ENCODE assay signal across 10 cellular contexts in genomic region chr1:59062743-59063142, GRCh38.
DNase-seq lines count a peak whose midpoint lies in the region; ATAC-seq, FAIRE-seq and TF ChIP-seq lines count a peak whose summit lies in the region.
"Had no signal": no experiment of that assay in that cellular context is flagged by ENCODE, and none has a peak within 500 bp of the region (broad histone marks: within the 10 kb centered on the region; RNA-seq: fewer than 3 reads in every experiment).

No MANE protein-coding gene starts in this region.

- H3K4me3 ChIP-seq in A549 (no peak overlapping the region), H1 (ENCODE audit: extremely low read depth in 1 of 4, insufficient read depth in 2 of 4, low read depth in 3 of 4, low read length in 4 of 4) (no peak overlapping the region)

- H3K4me2 ChIP-seq in A549 (peak overlapping the region; percentile 32; the same call in 2 of the 3 replicates), H1 (ENCODE audit: insufficient read depth in 1 of 2, low read depth in 2 of 2, low read length in 2 of 2) (peak overlapping the region in 1 of 2 experiments; percentile 61; a peak in 2 of 4 replicates)

- no peak for TF ChIP-seq POLR2A in A549 (IDR thresholded peaks at IDR 0.05; ENCODE audit: low read length)
- TF ChIP-seq POLR2A in H1 (IDR thresholded peaks at IDR 0.05; ENCODE audit: control extremely low read depth in 1 of 2, low read depth in 2 of 2, low read length in 2 of 2) = no peak

- H3K36me3 Mint-ChIP-seq in mesothelial cell of epicardium = no peaks in the 10 kb centered on the region
- H3K36me3 Mint-ChIP-seq in activated CD4-positive, alpha-beta T cell treated with anti-CD3 and anti-CD28 coated beads, Interleukin-2, amount 10 ng/mL, durations not matched to agents 7 days and 5 days (ENCODE audit: low read depth) = peaks cover 2% of the 10 kb centered on the region

- no peak overlapping the region for H2BK20ac ChIP-seq in H1 (ENCODE audit: low read length)

- peaks cover 23% of the 10 kb centered on the region for H3K4me1 ChIP-seq in A549
- peaks cover 2 to 25% (median 14%) of the 10 kb centered on the region in 4 experiments; a peak in 4 of 7 replicates for H3K4me1 ChIP-seq in H1 (replicated peaks in 1 of 4; ENCODE audit: control insufficient read depth in 3 of 4, insufficient read depth in 4 of 4, low read length in 3 of 4)

- no peaks in the 10 kb centered on the region for H3K79me1 ChIP-seq in H1 (ENCODE audit: low read depth, low read length)

- peak overlapping the region; percentile 87 for H4K91ac ChIP-seq in H1 (replicated peaks; ENCODE audit: insufficient read length, low read length)

- WGBS in A549 (ENCODE audit: missing lambda C conversion rate) = 42% methylated on average over 5 of the region's 5 CpGs
- 62% methylated on average over 5 of the region's 5 CpGs; no CpG with 5 or more reads in 1 of the 2 experiments for WGBS in H1 (ENCODE audit: extremely low coverage in 1 of 2, insufficient coverage in 1 of 2, insufficient read length in 1 of 2, insufficient replicate concordance in 2 of 2, low coverage in 1 of 2, low lambda C conversion rate in 2 of 2, missing lambda C conversion rate in 1 of 2), 2 experiments

- H4K8ac ChIP-seq in H1 (ENCODE audit: extremely low read depth, insufficient read depth, low read length) = no peak overlapping the region

- H3K9ac ChIP-seq in H1 (replicated peaks in 1 of 4; ENCODE audit: extremely low read depth in 1 of 4, low read depth in 3 of 4, low read length in 3 of 4) = no peak overlapping the region

- H3K23me2 ChIP-seq in H1 (ENCODE audit: low read depth, low read length) = peaks cover 2% of the 10 kb centered on the region; the same call in 1 of the 2 replicates

- H3K36me3 ChIP-seq in H1 (ENCODE audit: control insufficient read depth in 2 of 4, insufficient read depth in 4 of 4, low read length in 3 of 4) = no peaks in the 10 kb centered on the region

- H3K27me3 Mint-ChIP-seq in mesothelial cell of epicardium (ENCODE audit: low read depth) = no peaks in the 10 kb centered on the region
- peaks cover 2% of the 10 kb centered on the region for H3K27me3 Mint-ChIP-seq in activated CD4-positive, alpha-beta T cell treated with anti-CD3 and anti-CD28 coated beads, Interleukin-2, amount 10 ng/mL, durations not matched to agents 7 days and 5 days

- ATAC-seq in A549 = peak in 1 of 2 experiments; percentile 45; a peak in 2 of 6 replicates
- no peak for ATAC-seq in HG03354 (IDR thresholded peaks at IDR 0.05; ENCODE audit: poor library complexity, severe bottlenecking, unreplicated experiment)

- TF ChIP-seq RAD21 in A549 (conservative IDR thresholded peaks at IDR 0.05 in 1 of 2, IDR thresholded peaks at IDR 0.05 in 1 of 2) (no peak), H1 (IDR thresholded peaks at IDR 0.05 in 1 of 2, conservative IDR thresholded peaks at IDR 0.05 in 1 of 2; ENCODE audit: low read depth in 2 of 2, low read length in 2 of 2) (no peak)

- no peak overlapping the region for H2AFZ ChIP-seq in H1 (ENCODE audit: low read length)

- peak overlapping the region; percentile 54; the same call in 1 of the 2 replicates for H2BK5ac ChIP-seq in H1 (ENCODE audit: low read depth, low read length)

- no peak overlapping the region for H3K56ac ChIP-seq in H1 (replicated peaks; ENCODE audit: insufficient read length, low read depth, low read length)

- no peak overlapping the region for H3K4me3 Mint-ChIP-seq in mesothelial cell of epicardium
- H3K4me3 Mint-ChIP-seq in activated CD4-positive, alpha-beta T cell treated with anti-CD3 and anti-CD28 coated beads, Interleukin-2, amount 10 ng/mL, durations not matched to agents 7 days and 5 days = no peak overlapping the region

- no peak overlapping the region for H3K18ac ChIP-seq in H1 (ENCODE audit: extremely low read depth, low read length)

- H3K27ac ChIP-seq in A549 = peak overlapping the region; percentile 14 to 53; a peak in 1 of 6 replicates
- H3K27ac ChIP-seq in H1 (ENCODE audit: low read depth, low read length) = no peak overlapping the region
- H3K27ac ChIP-seq: SK-N-MC had no signal

- FAIRE-seq in A549 (lab: Jason Lieb, UNC) (no peak), H1 (lab: Jason Lieb, UNC) (no peak)

- H3K79me2 ChIP-seq in H1 (ENCODE audit: control insufficient read depth in 1 of 2, insufficient read depth in 2 of 2, low read length in 2 of 2) = no peaks in the 10 kb centered on the region

- no peak overlapping the region for H3K14ac ChIP-seq in H1 (ENCODE audit: insufficient read length)

- no peak overlapping the region for H2AK5ac ChIP-seq in H1 (ENCODE audit: low read depth, low read length)

- CTCF ChIA-PET in A549 (lab: Yijun Ruan, JAX) (interaction anchor here (1.0 to 1.9 kb wide), 2 partner anchors 60 to 637 kb away, joined by 3 to 5 read pairs; no protein-coding TSS in a partner anchor), H1 (lab: Charles Lee; ENCODE audit: partially characterized antibody) (interaction anchor here (0.6 to 1.2 kb wide), 5 partner anchors 15 to 294 kb away, joined by 3 to 4 read pairs (median 3); no protein-coding TSS in a partner anchor)
- CTCF ChIA-PET in activated CD4-positive, alpha-beta T cell treated with anti-CD3 and anti-CD28 coated beads, Interleukin-2, amount 10 ng/mL, durations not matched to agents 7 days and 5 days (lab: Charles Lee) = interaction anchor here (1.0 to 1.6 kb wide), 4 partner anchors 10 to 21 kb away, joined by 3 to 7 read pairs (median 4); no protein-coding TSS in a partner anchor

- no peaks in the 10 kb centered on the region for H3K9me3 Mint-ChIP-seq in mesothelial cell of epicardium
- H3K9me3 Mint-ChIP-seq in activated CD4-positive, alpha-beta T cell treated with anti-CD3 and anti-CD28 coated beads, Interleukin-2, amount 10 ng/mL, durations not matched to agents 7 days and 5 days = no peaks in the 10 kb centered on the region

- POLR2A ChIA-PET in A549 (lab: Yijun Ruan, JAX) (no interaction called here), H1 (lab: Charles Lee; ENCODE audit: partially characterized antibody) (interaction anchor here (2.1 kb wide), 1 partner anchor 15 kb away, joined by 7 read pairs; no protein-coding TSS in a partner anchor)
- POLR2A ChIA-PET in activated CD4-positive, alpha-beta T cell treated with anti-CD3 and anti-CD28 coated beads, Interleukin-2, amount 10 ng/mL, durations not matched to agents 7 days and 5 days (lab: Charles Lee) = no interaction called here

- no peak overlapping the region for H3K23ac ChIP-seq in H1 (ENCODE audit: insufficient read length)

- H2BK120ac ChIP-seq in H1 (replicated peaks; ENCODE audit: low read depth, low read length) = peak overlapping the region; percentile 58

- H3K4me1 Mint-ChIP-seq in mesothelial cell of epicardium = peaks cover 48% of the 10 kb centered on the region
- peaks cover 35% of the 10 kb centered on the region for H3K4me1 Mint-ChIP-seq in activated CD4-positive, alpha-beta T cell treated with anti-CD3 and anti-CD28 coated beads, Interleukin-2, amount 10 ng/mL, durations not matched to agents 7 days and 5 days

- peak overlapping the region; percentile 63 for H3K4ac ChIP-seq in H1 (replicated peaks; ENCODE audit: insufficient read length, low read depth, low read length)

- peak overlapping the region; percentile 45; the same call in 1 of the 2 replicates for H2BK12ac ChIP-seq in H1 (ENCODE audit: low read depth, low read length)

- DNase-seq in A549 (ENCODE audit: low read depth in 1 of 2, low spot score in 1 of 2) (peak in 1 of 2 experiments; percentile 22), LoVo (ENCODE audit: low spot score) (peak; percentile 34), H1 (ENCODE audit: low read depth in 1 of 2, low spot score in 2 of 2) (no peak), mesothelial cell of epicardium (ENCODE audit: low spot score in 2 of 2, unreplicated experiment in 2 of 2) (no peak), AML-193 (lab: John Stamatoyannopoulos, UW) (no peak), NCI-H2171 treated with DMSO at 0.1 percent for 48 hours (lab: John Stamatoyannopoulos, UW) (no peak)
- no peak for DNase-seq in activated CD4-positive, alpha-beta T cell treated with anti-CD3 and anti-CD28 coated beads, Interleukin-2, amount 10 ng/mL, durations not matched to agents 7 days and 5 days
- DNase-seq: NCI-H1092 had no signal

- H3K27ac Mint-ChIP-seq in mesothelial cell of epicardium = peak overlapping the region; percentile 87
- H3K27ac Mint-ChIP-seq in activated CD4-positive, alpha-beta T cell treated with anti-CD3 and anti-CD28 coated beads, Interleukin-2, amount 10 ng/mL, durations not matched to agents 7 days and 5 days = no peak overlapping the region

- H3K9me3 ChIP-seq in A549 (no peaks in the 10 kb centered on the region), H1 (ENCODE audit: insufficient read depth in 2 of 2, low read depth in 1 of 2, low read length in 1 of 2) (no peaks in the 10 kb centered on the region)

- H4K20me1 ChIP-seq in H1 (replicated peaks in 1 of 2; ENCODE audit: control insufficient read depth in 1 of 2, insufficient read depth in 2 of 2, low read length in 2 of 2) = no peaks in the 10 kb centered on the region

- H4K5ac ChIP-seq in H1 (ENCODE audit: insufficient read length, low read depth, low read length) = peak overlapping the region; percentile 38

- TF ChIP-seq EP300 in A549 (IDR thresholded peaks at IDR 0.05) (no peak), H1 (IDR thresholded peaks at IDR 0.05; ENCODE audit: borderline replicate concordance in 1 of 2, low read depth in 2 of 2, low read length in 2 of 2) (no peak)

- no peak overlapping the region for H2BK15ac ChIP-seq in H1 (ENCODE audit: low read length)

- no peaks in the 10 kb centered on the region for H3K27me3 ChIP-seq in H1 (replicated peaks in 1 of 4; ENCODE audit: control insufficient read depth in 3 of 4, extremely low read depth in 1 of 4, insufficient read depth in 3 of 4, low read length in 3 of 4)

- TF ChIP-seq CTCF in A549 (IDR thresholded peaks at IDR 0.05) (no peak), H1 (IDR thresholded peaks at IDR 0.05; ENCODE audit: control extremely low read depth in 1 of 3, insufficient read depth in 1 of 3, low read depth in 1 of 3, low read length in 3 of 3) (no peak), mesothelial cell of epicardium (IDR thresholded peaks at IDR 0.05; ENCODE audit: unreplicated experiment) (no peak)

TF ChIP-seq in A549, 52 proteins besides CTCF, POLR2A, EP300 and RAD21 (continues in another document):
- no peak for TF ChIP-seq JUN (IDR thresholded peaks at IDR 0.05)
- no peak for TF ChIP-seq ZSCAN20 (CRISPR knock-in tag; IDR thresholded peaks at IDR 0.05)
- no peak for TF ChIP-seq HOXA7 (CRISPR knock-in tag; IDR thresholded peaks at IDR 0.05)
- TF ChIP-seq CBX8 (IDR thresholded peaks at IDR 0.05) = no peak

TF ChIP-seq in H1, 55 proteins besides CTCF, POLR2A, EP300 and RAD21:
- TF ChIP-seq JUND (IDR thresholded peaks at IDR 0.05; ENCODE audit: low read length) (no peak), BRCA1 (IDR thresholded peaks at IDR 0.05; ENCODE audit: low read depth, low read length) (no peak), RBBP5 (IDR thresholded peaks at IDR 0.05; ENCODE audit: borderline replicate concordance, low read depth, low read length) (no peak), E2F6 (IDR thresholded peaks at IDR 0.05) (no peak)
